Comparison of ENCODE assay signal across 1 cellular context in the genomic region with DNA sequence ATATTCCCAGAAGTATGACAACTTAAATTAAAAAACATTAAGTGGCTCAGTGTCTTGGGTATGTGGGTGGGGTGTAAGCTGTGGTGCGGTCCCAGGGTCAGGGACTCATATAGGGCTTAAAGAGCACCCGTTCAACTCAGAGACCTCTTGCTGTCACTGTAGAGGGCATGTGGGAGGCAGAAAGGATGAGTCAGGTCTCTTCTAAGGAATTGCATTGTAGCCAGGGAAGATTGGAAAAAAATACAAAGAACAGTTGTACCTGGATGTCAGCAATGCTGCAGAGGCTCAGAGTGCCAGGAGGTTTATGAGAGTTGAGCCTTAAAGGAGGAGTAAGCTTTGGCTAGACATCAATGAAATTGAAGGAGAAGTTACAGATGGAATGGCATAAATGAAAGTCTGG.
TF ChIP-seq lines count a peak whose summit lies in the region.

No MANE protein-coding gene starts in this region.

TF ChIP-seq in WTC11, 78 proteins besides CTCF, POLR2A, EP300 and RAD21 (continued from another document):
- TF ChIP-seq, protein P1, sequence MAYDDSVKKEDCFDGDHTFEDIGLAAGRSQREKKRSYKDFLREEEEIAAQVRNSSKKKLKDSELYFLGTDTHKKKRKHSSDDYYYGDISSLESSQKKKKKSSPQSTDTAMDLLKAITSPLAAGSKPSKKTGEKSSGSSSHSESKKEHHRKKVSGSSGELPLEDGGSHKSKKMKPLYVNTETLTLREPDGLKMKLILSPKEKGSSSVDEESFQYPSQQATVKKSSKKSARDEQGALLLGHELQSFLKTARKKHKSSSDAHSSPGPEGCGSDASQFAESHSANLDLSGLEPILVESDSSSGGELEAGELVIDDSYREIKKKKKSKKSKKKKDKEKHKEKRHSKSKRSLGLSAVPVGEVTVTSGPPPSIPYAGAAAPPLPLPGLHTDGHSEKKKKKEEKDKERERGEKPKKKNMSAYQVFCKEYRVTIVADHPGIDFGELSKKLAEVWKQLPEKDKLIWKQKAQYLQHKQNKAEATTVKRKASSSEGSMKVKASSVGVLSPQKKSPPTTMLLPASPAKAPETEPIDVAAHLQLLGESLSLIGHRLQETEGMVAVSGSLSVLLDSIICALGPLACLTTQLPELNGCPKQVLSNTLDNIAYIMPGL (CRISPR knock-in tag; IDR thresholded peaks at IDR 0.05): no peak
- TF ChIP-seq TCF7 (CRISPR knock-in tag; IDR thresholded peaks at IDR 0.05; ENCODE audit: low read depth): no peak
- TF ChIP-seq ZNF317 (CRISPR knock-in tag; IDR thresholded peaks at IDR 0.05; ENCODE audit: borderline replicate concordance, low read depth): no peak
- no peak for TF ChIP-seq MXD4 (CRISPR knock-in tag; IDR thresholded peaks at IDR 0.05; ENCODE audit: borderline replicate concordance)
- TF ChIP-seq ZNF532 (CRISPR knock-in tag; IDR thresholded peaks at IDR 0.05; ENCODE audit: borderline replicate concordance): no peak
- TF ChIP-seq ZNF396 (CRISPR knock-in tag; IDR thresholded peaks at IDR 0.05; ENCODE audit: borderline replicate concordance): no peak
- TF ChIP-seq SP1 (CRISPR knock-in tag; conservative IDR thresholded peaks at IDR 0.05): no peak
